Comparison of ENCODE assay signal across 20 cellular contexts in genomic region chr3:112646623-112647022, GRCh38. TPM values are rescaled to one million over a fixed set of nuclear protein-coding genes. Genes with fewer than 3 reads are reported as not detected.
A peak's percentile ranks its signal among the peaks of the same experiment; 100 is the strongest.
DNase-seq lines count a peak whose midpoint lies in the region; ATAC-seq, FAIRE-seq and TF ChIP-seq lines count a peak whose summit lies in the region.
"Had no signal": no experiment of that assay in that cellular context is flagged by ENCODE, and none has a peak within 500 bp of the region (broad histone marks: within the 10 kb centered on the region; RNA-seq: fewer than 3 reads in every experiment).

No MANE protein-coding gene starts in this region.

- H3K4me1 ChIP-seq in A549 = peaks cover 86% of the 10 kb centered on the region
- peaks cover 67% of the 10 kb centered on the region for H3K4me1 ChIP-seq in SJSA1 (replicated peaks)
- H3K4me1 ChIP-seq in tibial nerve = peaks cover 0 to 19% (median 1%) of the 10 kb centered on the region in 4 donors

- CTCF ChIA-PET in A549 (lab: Yijun Ruan, JAX) (interaction anchor here (0.7 to 8.8 kb wide), 7 partner anchors 8 to 333 kb away, joined by 3 to 101 read pairs (median 4); no protein-coding TSS in a partner anchor), HEK293T (lab: Yijun Ruan, JAX) (interaction anchor here (0.7 kb wide), 1 partner anchor 167 kb away, joined by 3 read pairs; no protein-coding TSS in a partner anchor)

- TF ChIP-seq EP300 in A549 (IDR thresholded peaks at IDR 0.05) = no peak
- no peak for TF ChIP-seq EP300 in tibial nerve (IDR thresholded peaks at IDR 0.05)

- H3K27ac Mint-ChIP-seq in stimulated activated memory B cell treated with anti-CD40 and anti-IgM and Interleukin-4, amounts not matched to agents 10 μg/mL and 1 μg/mL and 100 μg/mL, for 72 hours = no peak overlapping the region
- H3K27ac Mint-ChIP-seq: activated naive CD8-positive, alpha-beta T cell treated with anti-CD3 and anti-CD28 coated beads, Interleukin-2, amount 50 U/mL, for 24 hours; activated T-cell treated with anti-CD3 and anti-CD28 coated beads, Interleukin-2, amount 50 U/mL, for 72 hours; IgD-negative memory B cell; stimulated activated naive B cell treated with anti-CD40 and anti-IgM and Interleukin-4, amounts not matched to agents 10 μg/mL and 1 μg/mL and 100 μg/mL, for 72 hours had no signal

- no peak for TF ChIP-seq RAD21 in A549 (conservative IDR thresholded peaks at IDR 0.05 in 1 of 2, IDR thresholded peaks at IDR 0.05 in 1 of 2)

- peaks cover 20% of the 10 kb centered on the region for H3K4me1 Mint-ChIP-seq in stimulated activated memory B cell treated with anti-CD40 and anti-IgM and Interleukin-4, amounts not matched to agents 10 μg/mL and 1 μg/mL and 100 μg/mL, for 72 hours

- no peak for TF ChIP-seq POLR2A in A549 (IDR thresholded peaks at IDR 0.05; ENCODE audit: low read length)
- no peak for TF ChIP-seq POLR2A in tibial nerve (IDR thresholded peaks at IDR 0.05)

- ATAC-seq in A549 (peak; percentile 54 to 67), HG03571 (IDR thresholded peaks at IDR 0.05; ENCODE audit: unreplicated experiment) (no peak)
- no peak for ATAC-seq in stimulated activated memory B cell treated with anti-CD40 and anti-IgM and Interleukin-4, amounts not matched to agents 10 μg/mL and 1 μg/mL and 100 μg/mL, for 72 hours
- ATAC-seq: activated naive CD8-positive, alpha-beta T cell treated with anti-CD3 and anti-CD28 coated beads, Interleukin-2, amount 50 U/mL, for 24 hours; activated T-cell treated with anti-CD3 and anti-CD28 coated beads, Interleukin-2, amount 50 U/mL, for 72 hours; stimulated activated naive B cell treated with anti-CD40 and anti-IgM and Interleukin-4, amounts not matched to agents 10 μg/mL and 1 μg/mL and 100 μg/mL, for 72 hours had no signal

- H3K27ac ChIP-seq in A549 (peak overlapping the region; percentile 90 to 99), SJSA1 (peak overlapping the region; percentile 88), tibial nerve (no peak overlapping the region)

- no peaks in the 10 kb centered on the region for H3K9me3 ChIP-seq in A549
- H3K9me3 ChIP-seq in SJSA1 (replicated peaks) = no peaks in the 10 kb centered on the region
- no peaks in the 10 kb centered on the region for H3K9me3 ChIP-seq in tibial nerve

- peaks cover 12% of the 10 kb centered on the region for H3K27me3 Mint-ChIP-seq in stimulated activated memory B cell treated with anti-CD40 and anti-IgM and Interleukin-4, amounts not matched to agents 10 μg/mL and 1 μg/mL and 100 μg/mL, for 72 hours

- no peaks in the 10 kb centered on the region for H3K9me3 Mint-ChIP-seq in stimulated activated memory B cell treated with anti-CD40 and anti-IgM and Interleukin-4, amounts not matched to agents 10 μg/mL and 1 μg/mL and 100 μg/mL, for 72 hours
- H3K9me3 Mint-ChIP-seq: activated naive CD8-positive, alpha-beta T cell treated with anti-CD3 and anti-CD28 coated beads, Interleukin-2, amount 50 U/mL, for 24 hours; activated T-cell treated with anti-CD3 and anti-CD28 coated beads, Interleukin-2, amount 50 U/mL, for 72 hours; IgD-negative memory B cell; stimulated activated naive B cell treated with anti-CD40 and anti-IgM and Interleukin-4, amounts not matched to agents 10 μg/mL and 1 μg/mL and 100 μg/mL, for 72 hours had no signal

- POLR2A ChIA-PET in A549 (lab: Yijun Ruan, JAX) = interaction anchor here (1.0 to 1.5 kb wide), 3 partner anchors 100 to 373 kb away, joined by 3 to 7 read pairs (median 3); a partner anchor contains a TSS
- POLR2A ChIA-PET in HEK293T (lab: Yijun Ruan, JAX) = no interaction called here

- H3K4me3 ChIP-seq in A549 (no peak overlapping the region), SJSA1 (no peak overlapping the region), tibial nerve (no peak overlapping the region)

- peak overlapping the region; percentile 58 for H3K4me2 ChIP-seq in A549

- 1% methylated on average over 7 of the region's 7 CpGs for WGBS in A549 (ENCODE audit: missing lambda C conversion rate)
- WGBS in tibial nerve, 2 donors = 66 to 76% methylated on average over 7 of the region's 7 CpGs

- H3K27me3 ChIP-seq in SJSA1 (replicated peaks) = no peaks in the 10 kb centered on the region
- H3K27me3 ChIP-seq in tibial nerve = no peaks in the 10 kb centered on the region

- DNase-seq in A549 (ENCODE audit: low read depth in 1 of 2, low spot score in 1 of 2) = peak; percentile 55 to 86
- DNase-seq in HT-29 (ENCODE audit: low spot score) = peak; percentile 33
- DNase-seq in SJSA1 (ENCODE audit: low read depth in 1 of 2, low spot score in 2 of 2) = no peak
- peak; percentile 72 for DNase-seq in kidney tubule cell (ENCODE audit: low spot score)
- DNase-seq in HEK293T (ENCODE audit: extremely low spot score) = no peak
- DNase-seq in tibial nerve (ENCODE audit: low spot score in 2 of 2) = no peak
- DNase-seq: activated CD4-positive, alpha-beta T cell treated with anti-CD3 and anti-CD28 coated beads, Interleukin-2, amount 50 U/mL, for 4 hours; activated naive CD8-positive, alpha-beta T cell treated with anti-CD3 and anti-CD28 coated beads, Interleukin-2, amount 50 U/mL, for 24 hours; activated T-cell treated with anti-CD3 and anti-CD28 coated beads, Interleukin-2, amount 50 U/mL, for 72 hours; AML-193; DMS 273 treated with DMSO at 0.1 percent for 48 hours; erythroblast; left ventricle myocardium superior; NCI-H1436; NCI-H774; stimulated activated naive B cell treated with anti-CD40 and anti-IgM and Interleukin-4, amounts not matched to agents 10 μg/mL and 1 μg/mL and 100 μg/mL, for 72 hours; T1000 had no signal

- TF ChIP-seq CTCF in A549 (IDR thresholded peaks at IDR 0.05) = no peak
- TF ChIP-seq CTCF in tibial nerve (IDR thresholded peaks at IDR 0.05) = no peak

- no peak overlapping the region for H3K4me3 Mint-ChIP-seq in stimulated activated memory B cell treated with anti-CD40 and anti-IgM and Interleukin-4, amounts not matched to agents 10 μg/mL and 1 μg/mL and 100 μg/mL, for 72 hours
- H3K4me3 Mint-ChIP-seq: activated naive CD8-positive, alpha-beta T cell treated with anti-CD3 and anti-CD28 coated beads, Interleukin-2, amount 50 U/mL, for 24 hours; activated T-cell treated with anti-CD3 and anti-CD28 coated beads, Interleukin-2, amount 50 U/mL, for 72 hours; IgD-negative memory B cell; stimulated activated naive B cell treated with anti-CD40 and anti-IgM and Interleukin-4, amounts not matched to agents 10 μg/mL and 1 μg/mL and 100 μg/mL, for 72 hours had no signal

- FAIRE-seq in A549 (lab: Jason Lieb, UNC) = peak; percentile 46

- H3K36me3 ChIP-seq in SJSA1 (no peaks in the 10 kb centered on the region), tibial nerve (no peaks in the 10 kb centered on the region)

- H3K36me3 Mint-ChIP-seq in stimulated activated memory B cell treated with anti-CD40 and anti-IgM and Interleukin-4, amounts not matched to agents 10 μg/mL and 1 μg/mL and 100 μg/mL, for 72 hours = no peaks in the 10 kb centered on the region
- H3K36me3 Mint-ChIP-seq: IgD-negative memory B cell; stimulated activated naive B cell treated with anti-CD40 and anti-IgM and Interleukin-4, amounts not matched to agents 10 μg/mL and 1 μg/mL and 100 μg/mL, for 72 hours had no signal

TF ChIP-seq in A549, 52 proteins besides CTCF, POLR2A, EP300 and RAD21 (continues in another document):
- TF ChIP-seq HOXB5 (CRISPR knock-in tag; IDR thresholded peaks at IDR 0.05) = 0 out of 2 replicates have a peak, but pooled peaks have one; percentile 13
- no peak for TF ChIP-seq ATOH8 (CRISPR knock-in tag; IDR thresholded peaks at IDR 0.05; ENCODE audit: low read depth)
- no peak for TF ChIP-seq MYC (IDR thresholded peaks at IDR 0.05; ENCODE audit: borderline replicate concordance, low read length)
- no peak for TF ChIP-seq EHMT2 (IDR thresholded peaks at IDR 0.05; ENCODE audit: low read depth)
- TF ChIP-seq MAZ (IDR thresholded peaks at IDR 0.05; ENCODE audit: borderline replicate concordance, low read depth, low read length) = no peak
- TF ChIP-seq CHD2 (IDR thresholded peaks at IDR 0.05; ENCODE audit: low read length, partially characterized antibody) = no peak

TF ChIP-seq in HEK293T, 16 proteins besides CTCF, POLR2A, EP300 and RAD21:
- TF ChIP-seq FOXK2 (IDR thresholded peaks at IDR 0.05) (no peak), BHLHE40 (IDR thresholded peaks at IDR 0.05; ENCODE audit: borderline replicate concordance) (no peak), FOXM1 (IDR thresholded peaks at IDR 0.05; ENCODE audit: borderline replicate concordance) (no peak), HDGF (IDR thresholded peaks at IDR 0.05; ENCODE audit: borderline replicate concordance) (no peak), LEF1 (IDR thresholded peaks at IDR 0.05; ENCODE audit: borderline replicate concordance) (no peak), ZNF384 (IDR thresholded peaks at IDR 0.05) (no peak), SP1 (IDR thresholded peaks at IDR 0.05) (no peak), L3MBTL2 (conservative IDR thresholded peaks at IDR 0.05) (no peak), CTBP1 (IDR thresholded peaks at IDR 0.05; ENCODE audit: borderline replicate concordance) (no peak), ARNT (IDR thresholded peaks at IDR 0.05) (no peak), FOXA1 (IDR thresholded peaks at IDR 0.05) (no peak), TARDBP (IDR thresholded peaks at IDR 0.05) (no peak), NFRKB (IDR thresholded peaks at IDR 0.05) (no peak), SUZ12 (IDR thresholded peaks at IDR 0.05) (no peak), ELF4 (IDR thresholded peaks at IDR 0.05) (no peak)
- TF ChIP-seq, protein P1, sequence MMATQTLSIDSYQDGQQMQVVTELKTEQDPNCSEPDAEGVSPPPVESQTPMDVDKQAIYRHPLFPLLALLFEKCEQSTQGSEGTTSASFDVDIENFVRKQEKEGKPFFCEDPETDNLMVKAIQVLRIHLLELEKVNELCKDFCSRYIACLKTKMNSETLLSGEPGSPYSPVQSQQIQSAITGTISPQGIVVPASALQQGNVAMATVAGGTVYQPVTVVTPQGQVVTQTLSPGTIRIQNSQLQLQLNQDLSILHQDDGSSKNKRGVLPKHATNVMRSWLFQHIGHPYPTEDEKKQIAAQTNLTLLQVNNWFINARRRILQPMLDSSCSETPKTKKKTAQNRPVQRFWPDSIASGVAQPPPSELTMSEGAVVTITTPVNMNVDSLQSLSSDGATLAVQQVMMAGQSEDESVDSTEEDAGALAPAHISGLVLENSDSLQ (IDR thresholded peaks at IDR 0.05) = no peak
TF ChIP-seq in HEK293T: peak in this region for 0.

RNA-seq across cellular contexts. Expression of gene CCDC80, which starts 5.7 kb away (rescaled TPM):
- polyA plus RNA-seq in A549 (2011; rRNA removed) = 54.1 and 79.1 TPM in 2 replicates
- 18.3 and 19.6 TPM in 2 replicates for polyA plus RNA-seq in A549 (2012; cell fraction: cytosol; rRNA removed)
- polyA plus RNA-seq in A549 (2012; cell fraction: nucleus; rRNA removed) = 27.5 and 42.0 TPM in 2 replicates
- 111 to 168 TPM (median 148 TPM) in 3 replicates for polyA plus RNA-seq in A549 (2017; fragmentation: RNase III; extraction: RNeasy Plus Mini Kit Qiagen cat#74134 plus additional on column Dnase treatment)
- polyA minus RNA-seq in A549 (2011; rRNA and poly(A)+ RNA removed) = 39.1 and 47.8 TPM in 2 replicates
- total RNA-seq in HT-29 (2014; rRNA removed; shearing (Covaris generic)) = 0.29 and 0.41 TPM in 2 replicates
- 58.4 and 74.8 TPM in 2 replicates for total RNA-seq in SJSA1 (2014; rRNA removed; shearing (Covaris generic))
- total RNA-seq in tibial nerve = 100 to 1,000 TPM in 1 of 4 donors, 10 to 100 TPM in 3; 19.4 to 129 (median 31.1) TPM
- total RNA-seq: activated T-cell treated with anti-CD3 and anti-CD28 coated beads, Interleukin-2, amount 50 U/mL, for 72 hours had no signal

Comparison
In these comparisons a context has a peak if more than half of its experiments do, and no peak if none do; other contexts are left out.
1. ATAC-seq: peak in A549 (2 of 2); none in HG03571 (single experiment) and stimulated activated memory B cell treated with anti-CD40 and anti-IgM and Interleukin-4, amounts not matched to agents 10 μg/mL and 1 μg/mL and 100 μg/mL, for 72 hours (single experiment).
2. DNase-seq: peak in A549 (2 of 2), HT-29 (single experiment) and kidney tubule cell (single experiment); none in SJSA1 (0 of 2), HEK293T (single experiment) and tibial nerve (0 of 2).
3. H3K27ac ChIP-seq: peak in A549 (2 of 2) and SJSA1 (single experiment); none in tibial nerve (0 of 4).
4. RNA of gene CCDC80, which starts 5.7 kb away (total RNA-seq): 58.4 to 74.8 TPM in SJSA1 and 19.4 to 129 TPM in tibial nerve; 0.29 to 0.41 TPM in HT-29; every median in the first group is over 10 times any median in the second.